ENCODE assay signal across 1 cellular context in the genomic region with DNA sequence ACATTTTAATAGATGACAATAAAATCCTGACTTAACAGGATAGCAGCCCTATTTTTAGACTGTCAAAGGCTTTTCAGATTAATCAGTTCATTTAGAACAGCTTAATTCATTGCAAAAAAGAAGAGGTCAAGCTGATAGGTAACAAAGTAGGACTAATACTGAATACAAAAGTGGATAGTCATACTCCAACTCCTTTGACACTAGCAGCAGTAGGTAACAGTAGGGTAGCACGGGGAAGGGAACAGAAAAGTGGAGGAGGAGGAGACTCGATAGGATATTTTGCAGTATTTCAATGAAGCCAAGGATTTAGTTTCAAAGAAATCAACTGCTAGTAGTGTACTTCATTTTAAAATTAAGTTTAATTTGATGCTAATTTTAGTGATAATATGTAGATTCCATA.
TF ChIP-seq lines count a peak whose summit lies in the region.

No MANE protein-coding gene starts in this region.

TF ChIP-seq in H1, 55 proteins besides CTCF, POLR2A, EP300 and RAD21:
- TF ChIP-seq NANOG (IDR thresholded peaks at IDR 0.05; ENCODE audit: insufficient read depth, low read depth, low read length, poor library complexity, severe bottlenecking) (peak; percentile 42), POLR2AphosphoS5 (IDR thresholded peaks at IDR 0.05; ENCODE audit: low read depth, low read length) (no peak), CTBP2 (IDR thresholded peaks at IDR 0.05; ENCODE audit: borderline replicate concordance, insufficient read depth, insufficient read length, low read length) (no peak)
TF ChIP-seq in H1: peak in this region for 1.
